7 cellular contexts compared by ENCODE assay signal in the genomic region with DNA sequence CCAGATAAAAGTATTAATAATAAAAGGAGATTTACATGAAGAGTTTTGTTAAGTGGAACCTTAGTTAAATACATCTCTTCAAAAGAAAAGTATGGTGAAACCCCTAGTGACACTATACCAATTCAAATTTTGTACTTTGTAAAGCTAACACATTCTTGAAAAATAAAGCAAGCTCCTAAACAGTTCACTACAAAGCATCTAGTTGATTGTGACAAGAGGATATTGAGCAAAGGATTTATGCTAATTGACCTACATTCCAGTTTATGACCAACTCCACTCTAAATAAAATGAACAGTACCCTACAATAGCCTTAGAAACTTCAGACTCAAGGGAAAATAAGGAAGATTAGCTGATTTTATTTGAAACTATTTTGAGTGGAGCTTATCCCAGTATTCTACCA.
"Had no signal": no experiment of that assay in that cellular context is flagged by ENCODE, and none has a peak within 500 bp of the region (broad histone marks: within the 10 kb centered on the region; RNA-seq: fewer than 3 reads in every experiment).

No MANE protein-coding gene starts in this region.

- ATAC-seq: HepG2 had no signal

- H2AFZ ChIP-seq: GM23248 had no signal

- H3K27ac ChIP-seq: GM23248, HL-60 had no signal

- DNase-seq: GM23248, GOT3, H7, HCEC 1CT had no signal

- H3K36me3 Mint-ChIP-seq: IgD-negative memory B cell had no signal

- H3K4me1 Mint-ChIP-seq: IgD-negative memory B cell had no signal

- H3K9me3 Mint-ChIP-seq: IgD-negative memory B cell had no signal

- H3K4me3 Mint-ChIP-seq: IgD-negative memory B cell had no signal

- H3K27ac Mint-ChIP-seq: IgD-negative memory B cell had no signal

- H3K4me3 ChIP-seq: GM23248 had no signal

- H3K9ac ChIP-seq: GM23248 had no signal
